Comparison of ENCODE assay signal across 15 cellular contexts in the genomic region with DNA sequence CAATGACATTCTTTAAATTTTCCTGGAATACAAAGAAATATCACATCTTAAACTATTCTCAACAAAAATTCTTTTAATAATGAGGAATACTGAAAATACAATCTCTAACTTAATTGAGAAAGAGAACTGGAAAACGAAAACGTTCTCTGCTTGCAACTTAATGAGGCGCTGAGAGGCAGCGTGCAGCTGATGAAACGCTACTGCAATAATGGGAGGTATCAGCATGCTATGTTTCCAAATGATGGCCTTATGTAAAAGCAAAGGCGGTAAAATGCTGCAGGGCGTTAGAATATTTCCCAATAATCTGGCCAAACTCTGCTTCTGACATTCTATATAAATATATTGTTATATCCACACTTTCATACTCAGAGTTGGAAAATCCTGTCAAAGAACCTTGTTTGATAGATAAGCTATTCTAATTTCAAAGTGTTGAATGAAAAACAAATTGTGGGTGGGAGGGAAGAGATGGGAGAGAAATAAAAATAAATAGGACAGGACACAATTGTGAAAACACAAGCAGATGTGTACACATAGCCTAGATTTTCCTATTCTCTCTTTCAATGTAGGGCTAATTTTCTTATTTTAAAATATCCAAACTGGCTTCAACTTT.
DNase-seq lines count a peak whose midpoint lies in the region; ATAC-seq, FAIRE-seq and TF ChIP-seq lines count a peak whose summit lies in the region.
"Had no signal": no experiment of that assay in that cellular context is flagged by ENCODE, and none has a peak within 500 bp of the region (broad histone marks: within the 10 kb centered on the region; RNA-seq: fewer than 3 reads in every experiment).

No MANE protein-coding gene starts in this region.

- H3K4me3 Mint-ChIP-seq in GM23338 (no peak overlapping the region), WTC11 (no peak overlapping the region)
- H3K4me3 Mint-ChIP-seq: activated T-cell treated with anti-CD3 and anti-CD28 coated beads, Interleukin-2, amount 50 U/mL, for 72 hours; T-cell had no signal

- H3K4me3 ChIP-seq in GM23338 (no peak overlapping the region), gastroesophageal sphincter (no peak overlapping the region)
- H3K4me3 ChIP-seq: testis had no signal

- TF ChIP-seq CTCF in GM23338 (conservative IDR thresholded peaks at IDR 0.05; ENCODE audit: low read depth in 2 of 2) (no peak), WTC11 (IDR thresholded peaks at IDR 0.05) (no peak), gastroesophageal sphincter (IDR thresholded peaks at IDR 0.05) (no peak)

- POLR2A ChIA-PET in WTC11 (lab: Charles Lee): no interaction called here

- peaks cover 99% of the 10 kb centered on the region for H3K79me2 ChIP-seq in GM23338 (replicated peaks; ENCODE audit: insufficient read depth)

- H3K27ac Mint-ChIP-seq in GM23338: 0 out of 2 replicates have a peak overlapping the region, but pooled peaks have one; percentile 65
- H3K27ac Mint-ChIP-seq in WTC11: no peak overlapping the region
- H3K27ac Mint-ChIP-seq: activated T-cell treated with anti-CD3 and anti-CD28 coated beads, Interleukin-2, amount 50 U/mL, for 72 hours; T-cell had no signal

- ATAC-seq in GM23338 (no peak), WTC11 (no peak), gastroesophageal sphincter (no peak)
- ATAC-seq: activated T-cell treated with anti-CD3 and anti-CD28 coated beads, Interleukin-2, amount 50 U/mL, for 72 hours; T-cell had no signal

- H3K27me3 ChIP-seq in GM23338 (ENCODE audit: insufficient read depth): no peaks in the 10 kb centered on the region
- H3K27me3 ChIP-seq in gastroesophageal sphincter: no peaks in the 10 kb centered on the region
- H3K27me3 ChIP-seq: testis had no signal

- H3K9me2 ChIP-seq in GM23338 (ENCODE audit: insufficient read depth): no peaks in the 10 kb centered on the region

- TF ChIP-seq POLR2A in H54 (IDR thresholded peaks at IDR 0.05; ENCODE audit: low read depth, low read length) (no peak), gastroesophageal sphincter (IDR thresholded peaks at IDR 0.05) (no peak)

- H3F3A ChIP-seq in GM23338 (replicated peaks; ENCODE audit: low read depth): no peaks in the 10 kb centered on the region

- peaks cover 2% of the 10 kb centered on the region for H3K27me3 Mint-ChIP-seq in GM23338 (ENCODE audit: insufficient read depth, low read depth, poor library complexity)
- no peaks in the 10 kb centered on the region for H3K27me3 Mint-ChIP-seq in WTC11 (ENCODE audit: low read depth)
- H3K27me3 Mint-ChIP-seq: T-cell had no signal

- peaks cover 51% of the 10 kb centered on the region for H3K4me1 Mint-ChIP-seq in GM23338
- peaks cover 71% of the 10 kb centered on the region for H3K4me1 Mint-ChIP-seq in WTC11

- H3K9me3 ChIP-seq in gastroesophageal sphincter: no peaks in the 10 kb centered on the region
- H3K9me3 ChIP-seq: testis had no signal

- H3K36me3 Mint-ChIP-seq in GM23338 (ENCODE audit: low read depth): peaks cover 23% of the 10 kb centered on the region
- peaks cover 16% of the 10 kb centered on the region for H3K36me3 Mint-ChIP-seq in WTC11

- H3K4me2 ChIP-seq in GM23338: 0 out of 2 replicates have a peak overlapping the region, but pooled peaks have one; percentile 6

- no peaks in the 10 kb centered on the region for H3K9me3 Mint-ChIP-seq in GM23338
- no peaks in the 10 kb centered on the region for H3K9me3 Mint-ChIP-seq in WTC11

- H3K36me3 ChIP-seq in GM23338 (ENCODE audit: insufficient read depth) (no peaks in the 10 kb centered on the region), gastroesophageal sphincter (no peaks in the 10 kb centered on the region)

- H2AFZ ChIP-seq in GM23338: no peak overlapping the region

- H3K27ac ChIP-seq in GM23338 (ENCODE audit: low read depth) (peak overlapping the region; percentile 35; the same call in 1 of the 2 replicates), gastroesophageal sphincter (no peak overlapping the region)
- H3K27ac ChIP-seq: testis had no signal

- DNase-seq in GM23338 (ENCODE audit: low spot score) (no peak), NCI-H2107 (lab: John Stamatoyannopoulos, UW) (peak; percentile 42), WTC11 (ENCODE audit: low spot score) (no peak), left kidney (ENCODE audit: low read depth, low spot score) (peak; percentile 28), H54 (ENCODE audit: insufficient read length, low spot score) (no peak), kidney tubule cell (ENCODE audit: low spot score) (no peak)
- DNase-seq: activated CD4-positive, alpha-beta T cell treated with anti-CD3 and anti-CD28 coated beads for 48 hours; activated T-cell treated with anti-CD3 and anti-CD28 coated beads, Interleukin-2, amount 50 U/mL, for 72 hours; aorta; mesenchymal stem cell; MM.1S; T-cell; testis had no signal

- TF ChIP-seq EP300 in gastroesophageal sphincter (IDR thresholded peaks at IDR 0.05): no peak

- no peak for FAIRE-seq in H54 (lab: Jason Lieb, UNC)
- FAIRE-seq: endometrium had no signal

- H4K20me1 ChIP-seq in GM23338 (replicated peaks; ENCODE audit: insufficient read depth): peaks cover 6% of the 10 kb centered on the region; the same call in 1 of the 2 replicates

- peaks cover 33% of the 10 kb centered on the region for H3K4me1 ChIP-seq in GM23338 (ENCODE audit: insufficient read depth)
- peaks cover 0 to 20% (median 0%) of the 10 kb centered on the region in 3 donors for H3K4me1 ChIP-seq in gastroesophageal sphincter
- H3K4me1 ChIP-seq: testis had no signal

- 69 to 78% methylated on average over 7 of the region's 7 CpGs for WGBS in gastroesophageal sphincter (ENCODE audit: low coverage in 1 of 2), 2 donors

- CTCF ChIA-PET in WTC11 (lab: Charles Lee): no interaction called here

TF ChIP-seq in GM23338, 12 proteins besides CTCF, POLR2A, EP300 and RAD21:
- TF ChIP-seq ZNF331 (CRISPR knock-in tag; IDR thresholded peaks at IDR 0.05; ENCODE audit: low read depth) (no peak), EZH2 (IDR thresholded peaks at IDR 0.05; ENCODE audit: low read depth, unreplicated experiment) (no peak), ZNF114 (CRISPR knock-in tag; IDR thresholded peaks at IDR 0.05) (no peak), JUNB (IDR thresholded peaks at IDR 0.05; ENCODE audit: unreplicated experiment) (no peak)
- TF ChIP-seq, protein P1, sequence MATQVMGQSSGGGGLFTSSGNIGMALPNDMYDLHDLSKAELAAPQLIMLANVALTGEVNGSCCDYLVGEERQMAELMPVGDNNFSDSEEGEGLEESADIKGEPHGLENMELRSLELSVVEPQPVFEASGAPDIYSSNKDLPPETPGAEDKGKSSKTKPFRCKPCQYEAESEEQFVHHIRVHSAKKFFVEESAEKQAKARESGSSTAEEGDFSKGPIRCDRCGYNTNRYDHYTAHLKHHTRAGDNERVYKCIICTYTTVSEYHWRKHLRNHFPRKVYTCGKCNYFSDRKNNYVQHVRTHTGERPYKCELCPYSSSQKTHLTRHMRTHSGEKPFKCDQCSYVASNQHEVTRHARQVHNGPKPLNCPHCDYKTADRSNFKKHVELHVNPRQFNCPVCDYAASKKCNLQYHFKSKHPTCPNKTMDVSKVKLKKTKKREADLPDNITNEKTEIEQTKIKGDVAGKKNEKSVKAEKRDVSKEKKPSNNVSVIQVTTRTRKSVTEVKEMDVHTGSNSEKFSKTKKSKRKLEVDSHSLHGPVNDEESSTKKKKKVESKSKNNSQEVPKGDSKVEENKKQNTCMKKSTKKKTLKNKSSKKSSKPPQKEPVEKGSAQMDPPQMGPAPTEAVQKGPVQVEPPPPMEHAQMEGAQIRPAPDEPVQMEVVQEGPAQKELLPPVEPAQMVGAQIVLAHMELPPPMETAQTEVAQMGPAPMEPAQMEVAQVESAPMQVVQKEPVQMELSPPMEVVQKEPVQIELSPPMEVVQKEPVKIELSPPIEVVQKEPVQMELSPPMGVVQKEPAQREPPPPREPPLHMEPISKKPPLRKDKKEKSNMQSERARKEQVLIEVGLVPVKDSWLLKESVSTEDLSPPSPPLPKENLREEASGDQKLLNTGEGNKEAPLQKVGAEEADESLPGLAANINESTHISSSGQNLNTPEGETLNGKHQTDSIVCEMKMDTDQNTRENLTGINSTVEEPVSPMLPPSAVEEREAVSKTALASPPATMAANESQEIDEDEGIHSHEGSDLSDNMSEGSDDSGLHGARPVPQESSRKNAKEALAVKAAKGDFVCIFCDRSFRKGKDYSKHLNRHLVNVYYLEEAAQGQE (IDR thresholded peaks at IDR 0.05; ENCODE audit: unreplicated experiment): no peak

TF ChIP-seq in WTC11, 78 proteins besides CTCF, POLR2A, EP300 and RAD21:
- TF ChIP-seq CREB1 (CRISPR knock-in tag; IDR thresholded peaks at IDR 0.05) (no peak), GABPB1 (CRISPR knock-in tag; IDR thresholded peaks at IDR 0.05) (peak; percentile 68; the same call in 1 of the 2 replicates)

Comparison
In these comparisons a context has a peak if more than half of its experiments do, and no peak if none do; other contexts are left out.
1. DNase-seq: peak in NCI-H2107 (single experiment) and left kidney (single experiment); none in GM23338 (single experiment), WTC11 (single experiment), H54 (single experiment) and kidney tubule cell (single experiment).